In the genomic region with DNA sequence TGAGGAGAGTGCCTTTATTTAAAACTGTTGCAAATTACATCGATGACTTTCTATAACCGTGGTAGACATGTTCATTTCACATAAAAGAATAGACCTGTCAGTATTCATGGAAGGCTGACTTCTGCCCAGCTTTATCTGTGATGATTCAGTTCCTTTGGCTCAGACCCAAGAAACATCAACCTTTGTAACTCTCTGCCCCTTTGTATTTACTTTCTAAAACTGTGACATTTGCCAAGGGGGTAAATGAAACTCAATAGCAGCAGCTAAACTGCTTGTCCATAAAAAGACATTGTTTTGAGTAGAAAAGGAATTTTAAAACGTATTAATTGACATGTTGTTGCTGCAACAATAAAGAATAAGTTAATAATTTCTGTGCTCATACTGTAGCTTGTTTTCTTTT, we compare ENCODE assay signal across 9 cellular contexts.
DNase-seq lines count a peak whose midpoint lies in the region; ATAC-seq and TF ChIP-seq lines count a peak whose summit lies in the region.
"Had no signal": no experiment of that assay in that cellular context is flagged by ENCODE, and none has a peak within 500 bp of the region (broad histone marks: within the 10 kb centered on the region; RNA-seq: fewer than 3 reads in every experiment).

No MANE protein-coding gene starts in this region.

- no peaks in the 10 kb centered on the region for H3K9me3 ChIP-seq in right atrium auricular region
- no peaks in the 10 kb centered on the region for H3K9me3 ChIP-seq in SJSA1 (replicated peaks)
- no peaks in the 10 kb centered on the region for H3K9me3 ChIP-seq in gastroesophageal sphincter
- H3K9me3 ChIP-seq in transverse colon = no peaks in the 10 kb centered on the region

- WGBS in gastroesophageal sphincter (ENCODE audit: low coverage in 1 of 2), 2 donors = 30 to 32% methylated on average over 3 of the region's 3 CpGs
- 26 to 34% methylated on average over 3 of the region's 3 CpGs for WGBS in transverse colon (ENCODE audit: low coverage in 1 of 2), 2 donors

- intact Hi-C loops in Right ventricle myocardium superior (cut with DNase I) (no loop called here), transverse colon (cut with DNase I; ENCODE audit: low total_unique reads) (no loop called here)

- peaks cover 0 to 26% of the 10 kb centered on the region in 2 donors for H3K4me1 ChIP-seq in right atrium auricular region
- peaks cover 29% of the 10 kb centered on the region for H3K4me1 ChIP-seq in SJSA1 (replicated peaks)
- peaks cover 6 to 39% (median 8%) of the 10 kb centered on the region in 3 donors for H3K4me1 ChIP-seq in gastroesophageal sphincter
- H3K4me1 ChIP-seq in transverse colon = peaks cover 13 to 38% (median 26%) of the 10 kb centered on the region in 4 donors

- no peak for TF ChIP-seq POLR2A in gastroesophageal sphincter (IDR thresholded peaks at IDR 0.05)
- TF ChIP-seq POLR2A in transverse colon (IDR thresholded peaks at IDR 0.05) = no peak

- TF ChIP-seq EP300 in gastroesophageal sphincter (IDR thresholded peaks at IDR 0.05) (no peak), transverse colon (IDR thresholded peaks at IDR 0.05; ENCODE audit: low read depth) (no peak)

- H3K4me3 ChIP-seq in right atrium auricular region = no peak overlapping the region
- no peak overlapping the region for H3K4me3 ChIP-seq in SJSA1
- no peak overlapping the region for H3K4me3 ChIP-seq in gastroesophageal sphincter
- H3K4me3 ChIP-seq in transverse colon = no peak overlapping the region

- DNase-seq in Right ventricle myocardium superior (no peak), right atrium auricular region (ENCODE audit: low spot score) (no peak), SJSA1 (ENCODE audit: low read depth in 1 of 2, low spot score in 2 of 2) (peak; percentile 54 to 78), transverse colon (no peak), GM10248 (ENCODE audit: extremely low spot score) (no peak), HK-2 (ENCODE audit: unreplicated experiment) (no peak)
- no peak for DNase-seq in activated CD4-positive, alpha-beta T cell treated with anti-CD3 and anti-CD28 coated beads, Interleukin-2, amount 50 U/mL, for 48 hours
- DNase-seq: H9 had no signal

- no peaks in the 10 kb centered on the region for H3K27me3 ChIP-seq in right atrium auricular region
- no peaks in the 10 kb centered on the region for H3K27me3 ChIP-seq in SJSA1 (replicated peaks)
- H3K27me3 ChIP-seq in gastroesophageal sphincter = no peaks in the 10 kb centered on the region
- no peaks in the 10 kb centered on the region for H3K27me3 ChIP-seq in transverse colon

- TF ChIP-seq CTCF in right atrium auricular region (IDR thresholded peaks at IDR 0.05) = no peak
- no peak for TF ChIP-seq CTCF in gastroesophageal sphincter (IDR thresholded peaks at IDR 0.05)
- no peak for TF ChIP-seq CTCF in transverse colon (IDR thresholded peaks at IDR 0.05)
- no peak for TF ChIP-seq CTCF in GM10248 (IDR thresholded peaks at IDR 0.05; ENCODE audit: control extremely low read depth, extremely low read depth, low read depth, missing control alignments)

- ATAC-seq in Right ventricle myocardium superior (ENCODE audit: poor library complexity) (peak; percentile 46), gastroesophageal sphincter (no peak)

- CTCF ChIA-PET in GM10248 (lab: Yijun Ruan, JAX) = interaction anchor here (1.1 to 2.3 kb wide), 5 partner anchors 9 to 298 kb away, joined by 3 to 16 read pairs (median 5); no protein-coding TSS in a partner anchor

- H3K36me3 ChIP-seq in right atrium auricular region (no peaks in the 10 kb centered on the region), SJSA1 (no peaks in the 10 kb centered on the region), gastroesophageal sphincter (no peaks in the 10 kb centered on the region), transverse colon (no peaks in the 10 kb centered on the region)

- in situ Hi-C loops in transverse colon (cut with MboI; ENCODE audit: low pct_ligation_motif_present in 1 of 4, low pct_unique_long_range_greater_than_20kb in 1 of 4, low sequenced_read_pairs in 3 of 4) = loop anchor here (10.0 to 25.0 kb wide), 6 partner anchors 55 to 1022 kb away; a partner anchor contains a TSS

- POLR2A ChIA-PET in GM10248 (lab: Yijun Ruan, JAX) = no interaction called here

- H3K27ac ChIP-seq in right atrium auricular region (peak overlapping the region in 1 of 2 donors; percentile 61), SJSA1 (peak overlapping the region; percentile 31), gastroesophageal sphincter (peak overlapping the region; percentile 34 to 74 (median 70)), transverse colon (peak overlapping the region; percentile 76 to 81 (median 78))

Comparison
In these comparisons a context has a peak if more than half of its experiments do, and no peak if none do; other contexts are left out.
1. DNase-seq: peak in SJSA1 (2 of 2); none in Right ventricle myocardium superior (single experiment), right atrium auricular region (single experiment), transverse colon (single experiment), activated CD4-positive, alpha-beta T cell treated with anti-CD3 and anti-CD28 coated beads, Interleukin-2, amount 50 U/mL, for 48 hours (0 of 2), GM10248 (single experiment) and HK-2 (single experiment).